In genomic region chr9:95727947-95728546, GRCh38 we compare ENCODE assay signal across 35 cellular contexts.
"Had no signal": no experiment of that assay in that cellular context is flagged by ENCODE, and none has a peak within 500 bp of the region (broad histone marks: within the 10 kb centered on the region; RNA-seq: fewer than 3 reads in every experiment).

No MANE protein-coding gene starts in this region.

- DNase-seq: activated CD4-positive, alpha-beta T cell treated with anti-CD3 and anti-CD28 coated beads for 1 hour; activated CD4-positive, alpha-beta T cell treated with anti-CD3 and anti-CD28 coated beads for 48 hours; activated CD4-positive, CD25-positive, alpha-beta regulatory T cell; activated CD8-positive, alpha-beta T cell treated with anti-CD3 and anti-CD28 coated beads, Interleukin-2, amount 10 ng/mL, durations not matched to agents 7 days and 5 days; activated gamma-delta T cell; activated naive CD4-positive, alpha-beta T cell treated with anti-CD3 and anti-CD28 coated beads for 36 hours; activated naive CD8-positive, alpha-beta T cell treated with anti-CD3 and anti-CD28 coated beads, Interleukin-2, amount 50 U/mL, for 24 hours; activated T-cell treated with anti-CD3 and anti-CD28 coated beads, Interleukin-2, amount 50 U/mL, for 24 hours; amniotic stem cell; aorta; brain microvascular endothelial cell; central memory CD4-positive, alpha-beta T cell; Kasumi-1; KG1; MM.1S; NCI-H1092; NCI-H1436 treated with DMSO at 0.1 percent for 48 hours; NCI-H1694 treated with DMSO at 0.1 percent for 48 hours; NCI-H2029; NCI-H2171 treated with DMSO at 0.1 percent for 48 hours; NCI-H226; NCI-H446 treated with DMSO at 0.1 percent for 48 hours; NCI-H524; NCI-H69; NCI-H82; NK-92 treated with Interleukin-12 subunit alpha and Interleukin-12 subunit beta, amount 100 ng/mL, for 24 hours; PC-3; Peyer's patch; RPMI8226; SW 1271; T-helper 1 cell; T1000; WERI-Rb-1 had no signal

- H3K27ac ChIP-seq: brain microvascular endothelial cell, Peyer's patch, WERI-Rb-1 had no signal

- H3K27me3 ChIP-seq: Peyer's patch had no signal

- H3K36me3 ChIP-seq: brain microvascular endothelial cell, Peyer's patch, WERI-Rb-1 had no signal

- H3K27ac Mint-ChIP-seq: activated CD8-positive, alpha-beta T cell treated with anti-CD3 and anti-CD28 coated beads, Interleukin-2, amount 10 ng/mL, durations not matched to agents 7 days and 5 days; activated naive CD4-positive, alpha-beta T cell treated with anti-CD3 and anti-CD28 coated beads for 36 hours; activated naive CD8-positive, alpha-beta T cell; activated naive CD8-positive, alpha-beta T cell treated with anti-CD3 and anti-CD28 coated beads, Interleukin-2, amount 50 U/mL, for 24 hours; activated T-cell treated with anti-CD3 and anti-CD28 coated beads, Interleukin-2, amount 50 U/mL, for 24 hours; activated T-helper 2 cell treated with anti-CD3 and anti-CD28 coated beads, Interferon-gamma antibody, Interleukin-2, Interleukin-4, amounts not matched to agents 10 μg/mL and 5 μg/mL and 100 μg/mL, durations not matched to agents 14 hours and 24 hours and 36 hours had no signal

- H3K9me3 ChIP-seq: Peyer's patch had no signal

- ATAC-seq: activated CD8-positive, alpha-beta T cell treated with anti-CD3 and anti-CD28 coated beads, Interleukin-2, amount 10 ng/mL, durations not matched to agents 7 days and 5 days; activated naive CD8-positive, alpha-beta T cell treated with anti-CD3 and anti-CD28 coated beads, Interleukin-2, amount 50 U/mL, for 24 hours; PC-3 had no signal

- H3K4me3 ChIP-seq: Peyer's patch had no signal

- H3K4me3 Mint-ChIP-seq: activated CD8-positive, alpha-beta T cell treated with anti-CD3 and anti-CD28 coated beads, Interleukin-2, amount 10 ng/mL, durations not matched to agents 7 days and 5 days; activated naive CD4-positive, alpha-beta T cell treated with anti-CD3 and anti-CD28 coated beads for 36 hours; activated naive CD8-positive, alpha-beta T cell; activated naive CD8-positive, alpha-beta T cell treated with anti-CD3 and anti-CD28 coated beads, Interleukin-2, amount 50 U/mL, for 24 hours; activated T-cell treated with anti-CD3 and anti-CD28 coated beads, Interleukin-2, amount 50 U/mL, for 24 hours had no signal
